Comparison of ENCODE assay signal across 9 cellular contexts in genomic region chr7:66952343-66953043, GRCh38. TPM values are rescaled to one million over a fixed set of nuclear protein-coding genes. Genes with fewer than 3 reads are reported as not detected.
DNase-seq lines count a peak whose midpoint lies in the region; ATAC-seq and TF ChIP-seq lines count a peak whose summit lies in the region.
"Had no signal": no experiment of that assay in that cellular context is flagged by ENCODE, and none has a peak within 500 bp of the region (broad histone marks: within the 10 kb centered on the region; RNA-seq: fewer than 3 reads in every experiment).

No MANE protein-coding gene starts in this region.

- no peaks in the 10 kb centered on the region for H3K27me3 Mint-ChIP-seq in stimulated activated memory B cell treated with anti-CD40 and anti-IgM and Interleukin-4, amounts not matched to agents 10 μg/mL and 1 μg/mL and 100 μg/mL, for 72 hours
- H3K27me3 Mint-ChIP-seq in activated CD4-positive, alpha-beta T cell treated with anti-CD3 and anti-CD28 coated beads, Interleukin-2, amount 10 ng/mL, durations not matched to agents 24 days and 14 days: no peaks in the 10 kb centered on the region
- H3K27me3 Mint-ChIP-seq in activated T-helper 2 cell treated with anti-CD3 and anti-CD28 coated beads, Interferon-gamma antibody, Interleukin-2, Interleukin-4, amounts not matched to agents 10 μg/mL and 5 μg/mL and 100 μg/mL, durations not matched to agents 14 hours and 24 hours and 36 hours (ENCODE audit: low read depth): no peaks in the 10 kb centered on the region
- H3K27me3 Mint-ChIP-seq: activated naive CD8-positive, alpha-beta T cell treated with anti-CD3 and anti-CD28 coated beads, Interleukin-2, amount 10 ng/mL, durations not matched to agents 7 days and 5 days had no signal

- no peaks in the 10 kb centered on the region for H3K27me3 ChIP-seq in adrenal gland

- no peaks in the 10 kb centered on the region for H3K9me3 ChIP-seq in adrenal gland (replicated peaks in 1 of 3)

- no peak overlapping the region for H3K4me3 Mint-ChIP-seq in stimulated activated memory B cell treated with anti-CD40 and anti-IgM and Interleukin-4, amounts not matched to agents 10 μg/mL and 1 μg/mL and 100 μg/mL, for 72 hours
- no peak overlapping the region for H3K4me3 Mint-ChIP-seq in activated CD4-positive, alpha-beta T cell treated with anti-CD3 and anti-CD28 coated beads, Interleukin-2, amount 10 ng/mL, durations not matched to agents 24 days and 14 days
- no peak overlapping the region for H3K4me3 Mint-ChIP-seq in activated T-helper 2 cell treated with anti-CD3 and anti-CD28 coated beads, Interferon-gamma antibody, Interleukin-2, Interleukin-4, amounts not matched to agents 10 μg/mL and 5 μg/mL and 100 μg/mL, durations not matched to agents 14 hours and 24 hours and 36 hours (ENCODE audit: low read depth)
- H3K4me3 Mint-ChIP-seq: activated naive CD8-positive, alpha-beta T cell treated with anti-CD3 and anti-CD28 coated beads, Interleukin-2, amount 10 ng/mL, durations not matched to agents 7 days and 5 days had no signal

- H3K4me1 ChIP-seq in adrenal gland (replicated peaks in 1 of 2): peaks cover 0 to 8% of the 10 kb centered on the region in 2 donors

- TF ChIP-seq CTCF in adrenal gland (IDR thresholded peaks at IDR 0.05): no peak

- H3K27ac ChIP-seq in adrenal gland: peak overlapping the region in 1 of 5 donors; percentile 55

- peaks cover 11% of the 10 kb centered on the region for H3K4me1 Mint-ChIP-seq in stimulated activated memory B cell treated with anti-CD40 and anti-IgM and Interleukin-4, amounts not matched to agents 10 μg/mL and 1 μg/mL and 100 μg/mL, for 72 hours
- no peaks in the 10 kb centered on the region for H3K4me1 Mint-ChIP-seq in activated CD4-positive, alpha-beta T cell treated with anti-CD3 and anti-CD28 coated beads, Interleukin-2, amount 10 ng/mL, durations not matched to agents 24 days and 14 days
- H3K4me1 Mint-ChIP-seq in activated T-helper 2 cell treated with anti-CD3 and anti-CD28 coated beads, Interferon-gamma antibody, Interleukin-2, Interleukin-4, amounts not matched to agents 10 μg/mL and 5 μg/mL and 100 μg/mL, durations not matched to agents 14 hours and 24 hours and 36 hours (ENCODE audit: low read depth): no peaks in the 10 kb centered on the region
- H3K4me1 Mint-ChIP-seq: activated naive CD8-positive, alpha-beta T cell treated with anti-CD3 and anti-CD28 coated beads, Interleukin-2, amount 10 ng/mL, durations not matched to agents 7 days and 5 days had no signal

- peak overlapping the region; percentile 38 for H3K27ac Mint-ChIP-seq in stimulated activated memory B cell treated with anti-CD40 and anti-IgM and Interleukin-4, amounts not matched to agents 10 μg/mL and 1 μg/mL and 100 μg/mL, for 72 hours
- H3K27ac Mint-ChIP-seq in activated CD4-positive, alpha-beta T cell treated with anti-CD3 and anti-CD28 coated beads, Interleukin-2, amount 10 ng/mL, durations not matched to agents 24 days and 14 days: no peak overlapping the region
- H3K27ac Mint-ChIP-seq in activated T-helper 2 cell treated with anti-CD3 and anti-CD28 coated beads, Interferon-gamma antibody, Interleukin-2, Interleukin-4, amounts not matched to agents 10 μg/mL and 5 μg/mL and 100 μg/mL, durations not matched to agents 14 hours and 24 hours and 36 hours: no peak overlapping the region
- H3K27ac Mint-ChIP-seq: activated naive CD8-positive, alpha-beta T cell treated with anti-CD3 and anti-CD28 coated beads, Interleukin-2, amount 10 ng/mL, durations not matched to agents 7 days and 5 days had no signal

- peaks cover 0 to 80% of the 10 kb centered on the region in 2 donors for H3K36me3 ChIP-seq in adrenal gland (replicated peaks in 1 of 2)

- H3K9me3 Mint-ChIP-seq in stimulated activated memory B cell treated with anti-CD40 and anti-IgM and Interleukin-4, amounts not matched to agents 10 μg/mL and 1 μg/mL and 100 μg/mL, for 72 hours: no peaks in the 10 kb centered on the region
- no peaks in the 10 kb centered on the region for H3K9me3 Mint-ChIP-seq in activated CD4-positive, alpha-beta T cell treated with anti-CD3 and anti-CD28 coated beads, Interleukin-2, amount 10 ng/mL, durations not matched to agents 24 days and 14 days
- no peaks in the 10 kb centered on the region for H3K9me3 Mint-ChIP-seq in activated T-helper 2 cell treated with anti-CD3 and anti-CD28 coated beads, Interferon-gamma antibody, Interleukin-2, Interleukin-4, amounts not matched to agents 10 μg/mL and 5 μg/mL and 100 μg/mL, durations not matched to agents 14 hours and 24 hours and 36 hours
- H3K9me3 Mint-ChIP-seq: activated naive CD8-positive, alpha-beta T cell treated with anti-CD3 and anti-CD28 coated beads, Interleukin-2, amount 10 ng/mL, durations not matched to agents 7 days and 5 days had no signal

- no peak overlapping the region for H3K4me3 ChIP-seq in adrenal gland

- H3K36me3 Mint-ChIP-seq in stimulated activated memory B cell treated with anti-CD40 and anti-IgM and Interleukin-4, amounts not matched to agents 10 μg/mL and 1 μg/mL and 100 μg/mL, for 72 hours: peaks cover 48% of the 10 kb centered on the region
- H3K36me3 Mint-ChIP-seq in activated CD4-positive, alpha-beta T cell treated with anti-CD3 and anti-CD28 coated beads, Interleukin-2, amount 10 ng/mL, durations not matched to agents 24 days and 14 days (ENCODE audit: low read depth): peaks cover 60% of the 10 kb centered on the region
- H3K36me3 Mint-ChIP-seq in activated T-helper 2 cell treated with anti-CD3 and anti-CD28 coated beads, Interferon-gamma antibody, Interleukin-2, Interleukin-4, amounts not matched to agents 10 μg/mL and 5 μg/mL and 100 μg/mL, durations not matched to agents 14 hours and 24 hours and 36 hours (ENCODE audit: low read depth): peaks cover 67% of the 10 kb centered on the region

- no peak for ATAC-seq in stimulated activated memory B cell treated with anti-CD40 and anti-IgM and Interleukin-4, amounts not matched to agents 10 μg/mL and 1 μg/mL and 100 μg/mL, for 72 hours

- 61 to 66% (median 64%) methylated on average over 10 to 11 of the region's 11 CpGs for WGBS in adrenal gland, 4 donors

- intact Hi-C loops in adrenal gland (cut with DNase I): no loop called here
- intact Hi-C loops in activated CD4-positive, alpha-beta T cell treated with anti-CD3 and anti-CD28 coated beads, Interleukin-2, amount 10 ng/mL, durations not matched to agents 24 days and 14 days (cut with micrococcal nuclease): no loop called here
- intact Hi-C loops in activated T-helper 2 cell treated with anti-CD3 and anti-CD28 coated beads, Interferon-gamma antibody, Interleukin-2, Interleukin-4, amounts not matched to agents 10 μg/mL and 5 μg/mL and 100 μg/mL, durations not matched to agents 14 hours and 24 hours and 36 hours (cut with micrococcal nuclease): no loop called here

- DNase-seq in HS-27A (ENCODE audit: low read depth) (peak; percentile 23), adrenal gland (peak in 4 of 7 donors; percentile 41 to 62 (median 56)), glomerular visceral epithelial cell (ENCODE audit: extremely low spot score) (peak; percentile 76), GF-D8 (lab: John Stamatoyannopoulos, UW) (no peak)
- no peak for DNase-seq in activated CD4-positive, alpha-beta T cell treated with anti-CD3 and anti-CD28 coated beads, Interleukin-2, amount 10 ng/mL, durations not matched to agents 24 days and 14 days
- DNase-seq in activated T-helper 2 cell treated with anti-CD3 and anti-CD28 coated beads, Interferon-gamma antibody, Interleukin-2, Interleukin-4, amounts not matched to agents 10 μg/mL and 5 μg/mL and 100 μg/mL, durations not matched to agents 14 hours and 24 hours and 36 hours (ENCODE audit: low spot score): no peak
- DNase-seq: activated naive CD8-positive, alpha-beta T cell treated with anti-CD3 and anti-CD28 coated beads, Interleukin-2, amount 10 ng/mL, durations not matched to agents 7 days and 5 days; T-helper 1 cell had no signal

- no peak for TF ChIP-seq POLR2A in adrenal gland (IDR thresholded peaks at IDR 0.05)

RNA-seq across cellular contexts. Expression of gene TMEM248, which starts 31.5 kb away (rescaled TPM):
- 100 to 1,000 TPM; 102 to 161 (median 133) TPM for total RNA-seq in adrenal gland
- 10 to 100 TPM; 16.6 to 82.5 (median 23.9) TPM for polyA plus RNA-seq in adrenal gland
- 88.4 and 92.2 TPM in 2 replicates for total RNA-seq in activated CD4-positive, alpha-beta T cell treated with anti-CD3 and anti-CD28 coated beads, Interleukin-2, amount 10 ng/mL, durations not matched to agents 24 days and 14 days
- 82.2 and 83.6 TPM in 2 replicates for total RNA-seq in activated T-helper 2 cell treated with anti-CD3 and anti-CD28 coated beads, Interferon-gamma antibody, Interleukin-2, Interleukin-4, amounts not matched to agents 10 μg/mL and 5 μg/mL and 100 μg/mL, durations not matched to agents 14 hours and 24 hours and 36 hours

RNA-seq across cellular contexts. Expression of gene SBDS, which starts 42.9 kb away (rescaled TPM):
- 100 to 1,000 TPM in 4 of 8 donors, 10 to 100 TPM in 4; 71.9 to 160 (median 99.3) TPM for total RNA-seq in adrenal gland
- 100 to 1,000 TPM in 1 of 3 donors, 10 to 100 TPM in 2; 71.8 to 245 (median 74.6) TPM for polyA plus RNA-seq in adrenal gland
- 68.6 and 72.8 TPM in 2 replicates for total RNA-seq in activated CD4-positive, alpha-beta T cell treated with anti-CD3 and anti-CD28 coated beads, Interleukin-2, amount 10 ng/mL, durations not matched to agents 24 days and 14 days
- 56.2 and 57.4 TPM in 2 replicates for total RNA-seq in activated T-helper 2 cell treated with anti-CD3 and anti-CD28 coated beads, Interferon-gamma antibody, Interleukin-2, Interleukin-4, amounts not matched to agents 10 μg/mL and 5 μg/mL and 100 μg/mL, durations not matched to agents 14 hours and 24 hours and 36 hours

RNA-seq across cellular contexts. Expression of gene TYW1, which starts 44.1 kb away (rescaled TPM):
- total RNA-seq in adrenal gland: 10 to 100 TPM; 16.6 to 45.4 (median 22.6) TPM
- 10 to 100 TPM in 2 of 3 donors, 1 to 10 TPM in 1; 9.7 to 27.3 (median 14.0) TPM for polyA plus RNA-seq in adrenal gland
- 20.9 and 21.1 TPM in 2 replicates for total RNA-seq in activated CD4-positive, alpha-beta T cell treated with anti-CD3 and anti-CD28 coated beads, Interleukin-2, amount 10 ng/mL, durations not matched to agents 24 days and 14 days
- total RNA-seq in activated T-helper 2 cell treated with anti-CD3 and anti-CD28 coated beads, Interferon-gamma antibody, Interleukin-2, Interleukin-4, amounts not matched to agents 10 μg/mL and 5 μg/mL and 100 μg/mL, durations not matched to agents 14 hours and 24 hours and 36 hours: 17.7 and 20.6 TPM in 2 replicates

Comparison
In these comparisons a context has a peak if more than half of its experiments do, and no peak if none do; other contexts are left out.
1. DNase-seq: peak in HS-27A (single experiment), adrenal gland (4 of 7) and glomerular visceral epithelial cell (single experiment); none in GF-D8 (single experiment), activated CD4-positive, alpha-beta T cell treated with anti-CD3 and anti-CD28 coated beads, Interleukin-2, amount 10 ng/mL, durations not matched to agents 24 days and 14 days (single experiment) and activated T-helper 2 cell treated with anti-CD3 and anti-CD28 coated beads, Interferon-gamma antibody, Interleukin-2, Interleukin-4, amounts not matched to agents 10 μg/mL and 5 μg/mL and 100 μg/mL, durations not matched to agents 14 hours and 24 hours and 36 hours (single experiment).